20 cellular contexts compared by ENCODE assay signal in genomic region chr1:116252785-116253184, GRCh38.
"Had no signal": no experiment of that assay in that cellular context is flagged by ENCODE, and none has a peak within 500 bp of the region (broad histone marks: within the 10 kb centered on the region; RNA-seq: fewer than 3 reads in every experiment).

No MANE protein-coding gene starts in this region.

- H3K9me3 ChIP-seq: esophagus squamous epithelium, gastroesophageal sphincter, neutrophil, thoracic aorta, transverse colon had no signal

- H3K27ac ChIP-seq: esophagus squamous epithelium, gastroesophageal sphincter, neutrophil, skin epidermis, thoracic aorta, transverse colon had no signal

- ATAC-seq: gastroesophageal sphincter; left lobe of liver; naive thymus-derived CD8-positive, alpha-beta T cell; sciatic nerve; stimulated activated naive B cell treated with anti-CD40 and anti-IgM and Interleukin-4, amounts not matched to agents 10 μg/mL and 1 μg/mL and 100 μg/mL, for 72 hours; stimulated activated naive CD8-positive, alpha-beta T cell treated with anti-CD3 and anti-CD28 coated beads, Interleukin-15, amount 100 ng/mL, for 72 hours had no signal

- H3K4me3 ChIP-seq: esophagus squamous epithelium, gastroesophageal sphincter, skin epidermis, thoracic aorta, transverse colon had no signal

- H3K27me3 ChIP-seq: esophagus squamous epithelium, gastroesophageal sphincter, neutrophil, transverse colon had no signal

- H3K36me3 Mint-ChIP-seq: naive thymus-derived CD8-positive, alpha-beta T cell; stimulated activated naive B cell treated with anti-CD40 and anti-IgM and Interleukin-4, amounts not matched to agents 10 μg/mL and 1 μg/mL and 100 μg/mL, for 72 hours had no signal

- H3K36me3 ChIP-seq: esophagus squamous epithelium, gastroesophageal sphincter, neutrophil, thoracic aorta, transverse colon had no signal

- H3K27ac Mint-ChIP-seq: stimulated activated naive B cell treated with anti-CD40 and anti-IgM and Interleukin-4, amounts not matched to agents 10 μg/mL and 1 μg/mL and 100 μg/mL, for 72 hours had no signal

- H3K4me1 ChIP-seq: gastroesophageal sphincter had no signal

- H3K4me3 Mint-ChIP-seq: naive thymus-derived CD8-positive, alpha-beta T cell; stimulated activated naive B cell treated with anti-CD40 and anti-IgM and Interleukin-4, amounts not matched to agents 10 μg/mL and 1 μg/mL and 100 μg/mL, for 72 hours; stimulated activated naive CD8-positive, alpha-beta T cell treated with anti-CD3 and anti-CD28 coated beads, Interleukin-15, amount 100 ng/mL, for 72 hours had no signal

- H3K9me3 Mint-ChIP-seq: stimulated activated naive CD8-positive, alpha-beta T cell treated with anti-CD3 and anti-CD28 coated beads, Interleukin-15, amount 100 ng/mL, for 72 hours had no signal

- DNase-seq: dermis blood vessel endothelial cell; esophagus squamous epithelium; foreskin fibroblast; glutamatergic neuron; islet precursor cell; mammary epithelial cell; naive thymus-derived CD8-positive, alpha-beta T cell; posterior cingulate gyrus; stimulated activated CD4-positive, alpha-beta T cell treated with anti-CD3 and anti-CD28 coated beads, Interleukin-2, amount 100 ng/mL, for 24 hours; stimulated activated CD4-positive, alpha-beta T cell treated with anti-CD3 and anti-CD28 coated beads, Interleukin-4, amount 100 ng/mL, for 4 hours; stimulated activated naive B cell treated with anti-CD40 and anti-IgM and Interleukin-4, amounts not matched to agents 10 μg/mL and 1 μg/mL and 100 μg/mL, for 72 hours; stimulated activated naive CD8-positive, alpha-beta T cell treated with anti-CD3 and anti-CD28 coated beads, Interleukin-15, amount 100 ng/mL, for 72 hours; substantia nigra; transverse colon had no signal

- H3K27me3 Mint-ChIP-seq: naive thymus-derived CD8-positive, alpha-beta T cell; stimulated activated naive CD8-positive, alpha-beta T cell treated with anti-CD3 and anti-CD28 coated beads, Interleukin-15, amount 100 ng/mL, for 72 hours had no signal
